ENCODE assay signal across 28 cellular contexts in the genomic region with DNA sequence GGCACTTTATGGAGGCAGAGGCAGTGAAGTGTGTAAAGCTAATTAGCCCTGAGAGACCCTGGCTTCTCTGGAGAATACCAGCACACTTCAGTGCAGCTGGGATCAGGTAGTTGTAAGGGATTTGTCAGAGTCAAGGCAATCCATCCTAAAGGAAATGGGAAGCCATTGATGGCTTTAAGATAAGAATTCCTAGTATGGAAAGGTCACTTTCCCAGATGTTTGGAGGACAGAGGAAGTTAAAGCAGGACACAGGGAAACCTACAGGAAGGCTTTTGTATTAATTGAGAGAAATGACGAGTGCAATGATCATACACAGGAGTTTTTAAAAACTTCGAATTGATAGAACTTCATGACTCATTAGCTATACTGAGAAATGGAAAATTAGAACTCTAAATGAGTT.
"Had no signal": no experiment of that assay in that cellular context is flagged by ENCODE, and none has a peak within 500 bp of the region (broad histone marks: within the 10 kb centered on the region; RNA-seq: fewer than 3 reads in every experiment).

No MANE protein-coding gene starts in this region.

- H3K27me3 Mint-ChIP-seq: central memory CD8-positive, alpha-beta T cell had no signal

- ATAC-seq: activated CD4-positive, alpha-beta T cell treated with anti-CD3 and anti-CD28 coated beads for 36 hours; activated T-helper 17 cell treated with anti-CD3 and anti-CD28 coated beads, Interleukin-2, amount 50 U/mL, for 72 hours; K562; Panc1; Right ventricle myocardium inferior; T-cell had no signal

- DNase-seq: activated CD4-positive, alpha-beta memory T cell treated with anti-CD3 and anti-CD28 coated beads, Interleukin-2, amount 10 ng/mL, durations not matched to agents 7 days and 5 days; activated CD4-positive, alpha-beta T cell treated with anti-CD3 and anti-CD28 coated beads for 36 hours; activated CD4-positive, alpha-beta T cell treated with anti-CD3 and anti-CD28 coated beads, Interleukin-2, amount 50 U/mL, for 1 hour; activated CD4-positive, CD25-positive, alpha-beta regulatory T cell; activated gamma-delta T cell; activated naive CD4-positive, alpha-beta T cell treated with anti-CD3 and anti-CD28 coated beads for 36 hours; activated T-cell treated with anti-CD3 and anti-CD28 coated beads for 4 hours; activated T-cell treated with anti-CD3 and anti-CD28 coated beads, Interleukin-2, amount 50 U/mL, for 48 hours; amygdala; Karpas-422; NCI-H1436 treated with DMSO at 0.1 percent for 48 hours; NCI-H2081 treated with DMSO at 0.1 percent for 48 hours; NCI-H446; NCI-H774; NK-92 treated with Interleukin-12 subunit alpha and Interleukin-12 subunit beta, amount 100 ng/mL, for 24 hours; OCI-M1; RPMI8226; T-cell; T-helper 2 cell; T1000 had no signal

- H3K27ac ChIP-seq: SK-N-MC had no signal

- H3K27ac Mint-ChIP-seq: activated CD4-positive, alpha-beta memory T cell treated with anti-CD3 and anti-CD28 coated beads, Interleukin-2, amount 10 ng/mL, durations not matched to agents 7 days and 5 days; activated CD4-positive, alpha-beta T cell treated with anti-CD3 and anti-CD28 coated beads for 36 hours; activated naive CD4-positive, alpha-beta T cell treated with anti-CD3 and anti-CD28 coated beads for 36 hours; activated naive CD8-positive, alpha-beta T cell; activated T-helper 17 cell treated with anti-CD3 and anti-CD28 coated beads, Interleukin-2, amount 50 U/mL, for 72 hours; brain; T-cell had no signal

- H3K36me3 Mint-ChIP-seq: activated naive CD8-positive, alpha-beta T cell; brain; T-cell had no signal

- H3K4me3 ChIP-seq: K562, SK-N-MC had no signal

- H3K4me1 Mint-ChIP-seq: activated CD4-positive, alpha-beta memory T cell treated with anti-CD3 and anti-CD28 coated beads, Interleukin-2, amount 10 ng/mL, durations not matched to agents 7 days and 5 days; activated CD4-positive, alpha-beta T cell treated with anti-CD3 and anti-CD28 coated beads for 36 hours; activated T-helper 17 cell treated with anti-CD3 and anti-CD28 coated beads, Interleukin-2, amount 50 U/mL, for 72 hours; brain; central memory CD8-positive, alpha-beta T cell; T-cell had no signal

- H3K9me3 Mint-ChIP-seq: activated CD4-positive, alpha-beta memory T cell treated with anti-CD3 and anti-CD28 coated beads, Interleukin-2, amount 10 ng/mL, durations not matched to agents 7 days and 5 days; activated naive CD4-positive, alpha-beta T cell treated with anti-CD3 and anti-CD28 coated beads for 36 hours; activated T-helper 17 cell treated with anti-CD3 and anti-CD28 coated beads, Interleukin-2, amount 50 U/mL, for 72 hours; central memory CD8-positive, alpha-beta T cell had no signal

- H3K4me3 Mint-ChIP-seq: activated CD4-positive, alpha-beta memory T cell treated with anti-CD3 and anti-CD28 coated beads, Interleukin-2, amount 10 ng/mL, durations not matched to agents 7 days and 5 days; activated CD4-positive, alpha-beta T cell treated with anti-CD3 and anti-CD28 coated beads for 36 hours; activated naive CD4-positive, alpha-beta T cell treated with anti-CD3 and anti-CD28 coated beads for 36 hours; activated naive CD8-positive, alpha-beta T cell; activated T-helper 17 cell treated with anti-CD3 and anti-CD28 coated beads, Interleukin-2, amount 50 U/mL, for 72 hours; brain; central memory CD8-positive, alpha-beta T cell; T-cell had no signal
